In the genomic region with DNA sequence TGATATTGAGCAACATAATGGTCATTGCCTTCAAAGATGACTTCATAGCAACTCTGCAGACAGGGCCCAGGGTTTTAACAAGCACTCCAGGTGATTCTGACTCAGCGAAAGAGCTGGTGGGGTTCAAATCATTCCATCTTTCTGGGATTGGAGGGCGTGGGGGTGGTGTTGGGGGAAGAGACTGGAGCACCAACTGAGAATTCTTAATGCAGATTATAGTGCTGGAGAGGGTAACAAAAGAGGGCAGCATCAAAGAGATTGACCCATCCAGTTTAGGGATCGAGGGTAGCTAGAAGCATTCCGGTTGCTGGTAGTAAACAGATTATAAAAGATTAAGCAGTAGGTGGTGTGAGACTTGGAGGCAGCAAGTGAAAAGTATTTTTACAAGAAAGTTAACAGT, we compare ENCODE assay signal across 23 cellular contexts. TPM values are rescaled to one million over a fixed set of nuclear protein-coding genes. Genes with fewer than 3 reads are reported as not detected.
A peak's percentile ranks its signal among the peaks of the same experiment; 100 is the strongest.
DNase-seq lines count a peak whose midpoint lies in the region; ATAC-seq, FAIRE-seq and TF ChIP-seq lines count a peak whose summit lies in the region.
"Had no signal": no experiment of that assay in that cellular context is flagged by ENCODE, and none has a peak within 500 bp of the region (broad histone marks: within the 10 kb centered on the region; RNA-seq: fewer than 3 reads in every experiment).

No MANE protein-coding gene starts in this region.

- CTCF ChIA-PET in naive thymus-derived CD4-positive, alpha-beta T cell (lab: Charles Lee): no interaction called here

- POLR2A ChIA-PET in naive thymus-derived CD4-positive, alpha-beta T cell (lab: Charles Lee): interaction anchor here (2.6 kb wide), 1 partner anchor 16 kb away, joined by 11 read pairs; a partner anchor contains a TSS

- no peaks in the 10 kb centered on the region for H3K9me3 ChIP-seq in naive thymus-derived CD4-positive, alpha-beta T cell (ENCODE audit: control insufficient read depth in 2 of 3, low read length in 3 of 3)
- H3K9me3 ChIP-seq: BLaER1, Caco-2, Peyer's patch had no signal

- DNase-seq in HTR-8/SVneo (ENCODE audit: insufficient read length, low spot score) (no peak), bronchial epithelial cell (ENCODE audit: low read depth) (peak; percentile 26), iris pigment epithelial cell (ENCODE audit: low read depth) (peak; percentile 9), NCI-H1436 (lab: John Stamatoyannopoulos, UW) (no peak)
- DNase-seq in activated CD4-positive, alpha-beta T cell treated with anti-CD3 and anti-CD28 coated beads for 1 hour: no peak
- DNase-seq in naive thymus-derived CD4-positive, alpha-beta T cell: no peak
- DNase-seq: ACHN; Caco-2; CD4-positive, alpha-beta T cell; DMS 273 treated with DMSO at 0.1 percent for 48 hours; DND-41; NCI-H1092 treated with DMSO at 0.1 percent for 48 hours; NCI-H2029 treated with DMSO at 0.1 percent for 48 hours; NCI-H226; NCI-H510A treated with DMSO at 0.1 percent for 48 hours; NCI-H748 treated with DMSO at 0.1 percent for 48 hours; Peyer's patch had no signal

- peaks cover 17 to 28% (median 24%) of the 10 kb centered on the region in 7 donors for H3K4me1 Mint-ChIP-seq in naive thymus-derived CD4-positive, alpha-beta T cell

- FAIRE-seq in HTR-8/SVneo (lab: Jason Lieb, UNC) (peak; percentile 90), bronchial epithelial cell (lab: Jason Lieb, UNC) (no peak)
- FAIRE-seq: GM12878, H1 had no signal

- intact Hi-C loops in naive thymus-derived CD4-positive, alpha-beta T cell (cut with micrococcal nuclease): no loop called here

- H3K4me3 ChIP-seq in bronchial epithelial cell (ENCODE audit: low read depth, low read length): no peak overlapping the region
- H3K4me3 ChIP-seq in naive thymus-derived CD4-positive, alpha-beta T cell (ENCODE audit: low read length): no peak overlapping the region
- H3K4me3 ChIP-seq: BLaER1, GM12878, Peyer's patch had no signal

- no peaks in the 10 kb centered on the region for H3K36me3 ChIP-seq in bronchial epithelial cell (ENCODE audit: control insufficient read depth, insufficient read depth, low read length)
- H3K36me3 ChIP-seq in naive thymus-derived CD4-positive, alpha-beta T cell (ENCODE audit: control insufficient read depth in 2 of 3, insufficient read depth in 3 of 3, low read length in 3 of 3): no peaks in the 10 kb centered on the region
- H3K36me3 ChIP-seq: Peyer's patch had no signal

- no peaks in the 10 kb centered on the region for H3K27me3 ChIP-seq in bronchial epithelial cell (ENCODE audit: control insufficient read depth, insufficient read depth, low read length)
- no peaks in the 10 kb centered on the region for H3K27me3 ChIP-seq in naive thymus-derived CD4-positive, alpha-beta T cell (ENCODE audit: control insufficient read depth in 2 of 2, insufficient read depth in 2 of 2, low read length in 2 of 2)
- H3K27me3 ChIP-seq: BLaER1, Peyer's patch had no signal

- H3K27ac Mint-ChIP-seq in naive thymus-derived CD4-positive, alpha-beta T cell: peak overlapping the region in 1 of 9 donors; percentile 15

- no peak for ATAC-seq in HG03521 (IDR thresholded peaks at IDR 0.05; ENCODE audit: unreplicated experiment)
- ATAC-seq in naive thymus-derived CD4-positive, alpha-beta T cell: no peak
- ATAC-seq: GM12878 had no signal

- peaks cover 0 to 4% (median 0%) of the 10 kb centered on the region in 5 donors for H3K27me3 Mint-ChIP-seq in naive thymus-derived CD4-positive, alpha-beta T cell
- H3K27me3 Mint-ChIP-seq: CD4-positive, alpha-beta T cell had no signal

- no peak for TF ChIP-seq CTCF in bronchial epithelial cell (IDR thresholded peaks at IDR 0.05; ENCODE audit: insufficient read depth, low read length, severe bottlenecking)

- H3K4me3 Mint-ChIP-seq in naive thymus-derived CD4-positive, alpha-beta T cell: no peak overlapping the region
- H3K4me3 Mint-ChIP-seq: CD4-positive, alpha-beta T cell had no signal

- H3K36me3 Mint-ChIP-seq in naive thymus-derived CD4-positive, alpha-beta T cell: peaks cover 0 to 3% (median 0%) of the 10 kb centered on the region in 5 donors

- peaks cover 0 to 17% of the 10 kb centered on the region in 2 donors for H3K4me1 ChIP-seq in naive thymus-derived CD4-positive, alpha-beta T cell (ENCODE audit: control insufficient read depth in 2 of 2, insufficient read depth in 2 of 2, low read length in 2 of 2)
- H3K4me1 ChIP-seq: Caco-2, Peyer's patch had no signal

- peaks cover 0 to 11% (median 0%) of the 10 kb centered on the region in 11 donors for H3K9me3 Mint-ChIP-seq in naive thymus-derived CD4-positive, alpha-beta T cell

- no peak overlapping the region for H3K27ac ChIP-seq in naive thymus-derived CD4-positive, alpha-beta T cell (ENCODE audit: low read depth, low read length)
- H3K27ac ChIP-seq: BLaER1, KMS-11, Peyer's patch had no signal

RNA-seq across cellular contexts. Expression of a gene that starts 15.9 kb away (rescaled TPM):
- total RNA-seq in bronchial epithelial cell: 47.4 and 83.5 TPM in 2 replicates
- total RNA-seq in naive thymus-derived CD4-positive, alpha-beta T cell: 10 to 100 TPM; 14.6 to 30.4 (median 17.7) TPM
- 10 to 100 TPM; 26.4 to 46.5 TPM for polyA plus RNA-seq in naive thymus-derived CD4-positive, alpha-beta T cell

RNA-seq across cellular contexts. Expression of a gene that starts 50.0 kb away (rescaled TPM):
- 6.9 and 8.7 TPM in 2 replicates for total RNA-seq in bronchial epithelial cell
- total RNA-seq in naive thymus-derived CD4-positive, alpha-beta T cell: under 1 TPM in 1 of 5 experiments, not detected in 4; 0.78 TPM
- not detected for polyA plus RNA-seq in naive thymus-derived CD4-positive, alpha-beta T cell
- total RNA-seq: H1, OCI-LY7, Peyer's patch had no signal
- polyA plus RNA-seq: GM12878, H1 had no signal

Comparison
In these comparisons a context has a peak if more than half of its experiments do, and no peak if none do; other contexts are left out.
1. DNase-seq: peak in bronchial epithelial cell (single experiment) and iris pigment epithelial cell (single experiment); none in HTR-8/SVneo (single experiment), activated CD4-positive, alpha-beta T cell treated with anti-CD3 and anti-CD28 coated beads for 1 hour (single experiment), NCI-H1436 (single experiment) and naive thymus-derived CD4-positive, alpha-beta T cell (0 of 9).